In the genomic region with DNA sequence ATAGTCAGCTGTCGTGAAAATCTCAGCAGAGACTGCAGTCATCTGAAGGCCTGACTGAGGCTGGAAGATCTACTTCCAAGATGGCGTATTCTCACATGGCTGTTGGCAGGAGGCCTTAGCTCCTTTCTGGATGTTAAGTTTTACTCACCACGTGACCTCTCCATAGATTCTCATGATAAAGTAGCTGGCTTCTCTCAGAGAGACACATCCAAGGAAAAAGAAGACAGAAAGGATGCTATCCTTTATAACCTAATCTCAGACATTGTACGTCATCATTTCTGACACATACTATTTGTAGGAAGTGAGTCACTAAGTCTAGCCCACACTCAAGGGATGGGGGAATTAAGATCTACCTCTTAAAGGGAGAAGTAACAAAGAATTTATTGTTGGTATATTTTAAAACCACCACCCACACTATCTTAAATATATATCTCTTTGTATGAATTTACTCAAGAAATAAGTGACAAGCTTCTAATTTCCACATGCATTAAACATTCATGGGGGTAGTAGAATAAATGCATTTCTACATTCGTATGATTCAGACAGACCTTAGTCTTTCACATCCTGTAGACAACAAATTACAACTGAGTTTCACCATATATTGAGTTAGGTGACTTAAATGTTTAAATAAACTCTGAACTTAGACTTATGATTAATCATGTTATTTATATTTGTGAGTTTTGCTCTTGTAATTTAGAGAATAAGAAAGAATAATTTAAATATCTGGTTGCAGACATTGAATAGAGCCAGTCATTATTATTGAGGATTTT, we compare ENCODE assay signal across 19 cellular contexts.
A peak's percentile ranks its signal among the peaks of the same experiment; 100 is the strongest.
DNase-seq lines count a peak whose midpoint lies in the region; ATAC-seq and TF ChIP-seq lines count a peak whose summit lies in the region.
"Had no signal": no experiment of that assay in that cellular context is flagged by ENCODE, and none has a peak within 500 bp of the region (broad histone marks: within the 10 kb centered on the region; RNA-seq: fewer than 3 reads in every experiment).

No MANE protein-coding gene starts in this region.

- DNase-seq in IMR-90 (peak; percentile 91), fibroblast of pulmonary artery (ENCODE audit: low read depth) (peak; percentile 77), substantia nigra (lab: John Stamatoyannopoulos, UW) (no peak), NCI-H1694 (lab: John Stamatoyannopoulos, UW) (no peak)
- DNase-seq in CD4-positive, alpha-beta T cell: no peak
- DNase-seq: activated effector memory CD4-positive, alpha-beta T cell treated with anti-CD3 and anti-CD28 coated beads, Interleukin-2, amount 50 U/mL, for 16 hours; aorta; esophagus squamous epithelium; left ventricle myocardium inferior; NCI-H2029 treated with DMSO at 0.1 percent for 48 hours; NCI-H526 treated with DMSO at 0.1 percent for 48 hours; stimulated activated CD4-positive, alpha-beta T cell treated with anti-CD3 and anti-CD28 coated beads, Interleukin-12 subunit alpha, Interleukin-12 subunit beta, amount 100 ng/mL, for 4 hours; stimulated activated naive CD8-positive, alpha-beta T cell treated with anti-CD3 and anti-CD28 coated beads, Interleukin-15, amount 100 ng/mL, for 72 hours; T-helper 1 cell; uterus had no signal

- TF ChIP-seq RAD21 in IMR-90 (IDR thresholded peaks at IDR 0.05; ENCODE audit: low read length): no peak

- H3K27me3 Mint-ChIP-seq in activated T-helper 17 cell treated with anti-CD3 and anti-CD28 coated beads, Interleukin-2, amount 50 U/mL, for 72 hours: peaks cover 8% of the 10 kb centered on the region
- H3K27me3 Mint-ChIP-seq in CD4-positive, alpha-beta T cell: peaks cover 5% of the 10 kb centered on the region
- H3K27me3 Mint-ChIP-seq: stimulated activated naive CD8-positive, alpha-beta T cell treated with anti-CD3 and anti-CD28 coated beads, Interleukin-15, amount 100 ng/mL, for 72 hours had no signal

- no peaks in the 10 kb centered on the region for H3K36me3 Mint-ChIP-seq in activated T-helper 17 cell treated with anti-CD3 and anti-CD28 coated beads, Interleukin-2, amount 50 U/mL, for 72 hours (ENCODE audit: low read depth)
- no peaks in the 10 kb centered on the region for H3K36me3 Mint-ChIP-seq in CD4-positive, alpha-beta T cell (ENCODE audit: low read depth)

- no TSS peak for BruUV-seq in IMR-90 (replicated peaks; lab: Mats Ljungman, UMichigan)

- peak overlapping the region; percentile 31; the same call in 1 of the 2 replicates for H3K23ac ChIP-seq in IMR-90 (ENCODE audit: low read depth, low read length)

- H4K91ac ChIP-seq in IMR-90 (ENCODE audit: insufficient read depth, low read depth, low read length): peak overlapping the region; percentile 84; the same call in 1 of the 2 replicates

- H2BK20ac ChIP-seq in IMR-90 (ENCODE audit: low read depth, low read length): peak overlapping the region; percentile 64; the same call in 1 of the 2 replicates

- H3K14ac ChIP-seq in IMR-90 (replicated peaks; ENCODE audit: low read depth, low read length): peak overlapping the region; percentile 78

- peaks cover 3% of the 10 kb centered on the region for H3K9me3 ChIP-seq in IMR-90 (ENCODE audit: control insufficient read depth, insufficient read depth, low read length)
- H3K9me3 ChIP-seq in CD4-positive, alpha-beta T cell (ENCODE audit: control insufficient read depth, low read length): no peaks in the 10 kb centered on the region
- H3K9me3 ChIP-seq: esophagus squamous epithelium, left ventricle myocardium inferior, uterus had no signal

- in situ Hi-C loops in IMR-90 (cut with MboI; ENCODE audit: low sequenced_read_pairs): no loop called here

- H3K27ac Mint-ChIP-seq in activated T-helper 17 cell treated with anti-CD3 and anti-CD28 coated beads, Interleukin-2, amount 50 U/mL, for 72 hours: no peak overlapping the region
- H3K27ac Mint-ChIP-seq in CD4-positive, alpha-beta T cell: no peak overlapping the region
- H3K27ac Mint-ChIP-seq: stimulated activated naive CD8-positive, alpha-beta T cell treated with anti-CD3 and anti-CD28 coated beads, Interleukin-15, amount 100 ng/mL, for 72 hours had no signal

- H4K20me1 ChIP-seq in IMR-90 (ENCODE audit: insufficient read depth, low read length): no peaks in the 10 kb centered on the region

- H3K4me1 Mint-ChIP-seq in activated T-helper 17 cell treated with anti-CD3 and anti-CD28 coated beads, Interleukin-2, amount 50 U/mL, for 72 hours: no peaks in the 10 kb centered on the region
- no peaks in the 10 kb centered on the region for H3K4me1 Mint-ChIP-seq in CD4-positive, alpha-beta T cell (ENCODE audit: low read depth)
- H3K4me1 Mint-ChIP-seq: stimulated activated naive CD8-positive, alpha-beta T cell treated with anti-CD3 and anti-CD28 coated beads, Interleukin-15, amount 100 ng/mL, for 72 hours had no signal

- H2AFZ ChIP-seq in ACC112 (ENCODE audit: low read length, unreplicated experiment) (peak overlapping the region; percentile 58), IMR-90 (replicated peaks; ENCODE audit: low read length, poor library complexity) (peak overlapping the region; percentile 83)

- H3K27me3 ChIP-seq in ACC112 (ENCODE audit: insufficient read depth, low read length) (no peaks in the 10 kb centered on the region), IMR-90 (ENCODE audit: control insufficient read depth, insufficient read depth, low read length) (no peaks in the 10 kb centered on the region)
- H3K27me3 ChIP-seq in CD4-positive, alpha-beta T cell (ENCODE audit: control insufficient read depth, insufficient read depth, low read length): no peaks in the 10 kb centered on the region
- H3K27me3 ChIP-seq: esophagus squamous epithelium, uterus had no signal

- H3K79me1 ChIP-seq in IMR-90 (ENCODE audit: low read depth in 1 of 2, low read length in 2 of 2): no peaks in the 10 kb centered on the region

- peak; percentile 32; the same call in 1 of the 2 replicates for TF ChIP-seq POLR2A in IMR-90 (IDR thresholded peaks at IDR 0.05; ENCODE audit: low read depth, low read length)

- H3K79me2 ChIP-seq in ACC112 (ENCODE audit: control insufficient read depth, insufficient read depth, low read length, unreplicated experiment): no peaks in the 10 kb centered on the region

- H2BK120ac ChIP-seq in IMR-90 (ENCODE audit: low read depth, low read length): peak overlapping the region; percentile 95

- H2BK15ac ChIP-seq in IMR-90 (ENCODE audit: low read depth, low read length): peak overlapping the region; percentile 97

- H2AK9ac ChIP-seq in IMR-90 (replicated peaks; ENCODE audit: low read depth, low read length, poor library complexity): no peak overlapping the region

- no peaks in the 10 kb centered on the region for H3K9me3 Mint-ChIP-seq in activated T-helper 17 cell treated with anti-CD3 and anti-CD28 coated beads, Interleukin-2, amount 50 U/mL, for 72 hours
- peaks cover 6% of the 10 kb centered on the region for H3K9me3 Mint-ChIP-seq in CD4-positive, alpha-beta T cell

- H2BK5ac ChIP-seq in IMR-90 (ENCODE audit: low read depth, low read length, poor library complexity, severe bottlenecking): peak overlapping the region; percentile 94

- intact Hi-C loops in IMR-90 (cut with micrococcal nuclease): no loop called here
- intact Hi-C loops in CD4-positive, alpha-beta T cell (cut with DNase I, micrococcal nuclease): no loop called here

- TF ChIP-seq CTCF in IMR-90 (conservative IDR thresholded peaks at IDR 0.05; ENCODE audit: low read depth, low read length): no peak
- no peak for TF ChIP-seq CTCF in fibroblast of pulmonary artery (IDR thresholded peaks at IDR 0.05; ENCODE audit: low read length, missing control alignments)
- no peak for TF ChIP-seq CTCF in CD4-positive, alpha-beta T cell (IDR thresholded peaks at IDR 0.05)

- POLR2A ChIA-PET in IMR-90 (lab: Charles Lee; ENCODE audit: unreplicated experiment): no interaction called here
- POLR2A ChIA-PET in CD4-positive, alpha-beta T cell (lab: Charles Lee): no interaction called here

- 0 out of 2 replicates have a peak, but pooled peaks cover 5% of the 10 kb centered on the region for H3K9me1 ChIP-seq in IMR-90 (ENCODE audit: insufficient read depth, low read length)

- H3K9ac ChIP-seq in IMR-90 (ENCODE audit: low read depth, low read length): no peak overlapping the region

- CTCF ChIA-PET in IMR-90 (lab: Yijun Ruan, JAX): no interaction called here
- CTCF ChIA-PET in CD4-positive, alpha-beta T cell (lab: Charles Lee): no interaction called here

- peak overlapping the region; percentile 89 for H3K18ac ChIP-seq in IMR-90 (ENCODE audit: low read depth, low read length)

- no peaks in the 10 kb centered on the region for H3K36me3 ChIP-seq in ACC112 (ENCODE audit: insufficient read depth, low read length)
- no peaks in the 10 kb centered on the region for H3K36me3 ChIP-seq in IMR-90 (ENCODE audit: control insufficient read depth, insufficient read depth, low read length)
- H3K36me3 ChIP-seq: esophagus squamous epithelium, left ventricle myocardium inferior, uterus had no signal

- dilution Hi-C loops in IMR-90 (cut with HindIII; ENCODE audit: low sequenced_read_pairs, unreplicated experiment): no loop called here

- H3K4me2 ChIP-seq in IMR-90 (ENCODE audit: low read depth, low read length): no peak overlapping the region

- peak overlapping the region; percentile 93 for H3K27ac ChIP-seq in ACC112 (ENCODE audit: low read depth, low read length)
- H3K27ac ChIP-seq in IMR-90 (ENCODE audit: insufficient read depth, low read length): peak overlapping the region; percentile 78
- no peak overlapping the region for H3K27ac ChIP-seq in substantia nigra (ENCODE audit: low read depth, low read length, poor library complexity, severe bottlenecking)
- no peak overlapping the region for H3K27ac ChIP-seq in CD4-positive, alpha-beta T cell (ENCODE audit: low read depth, low read length)
- H3K27ac ChIP-seq: esophagus squamous epithelium, HL-60, left ventricle myocardium inferior, uterus had no signal

- ATAC-seq in IMR-90 (ENCODE audit: low read depth) (peak; percentile 53; the same call in 1 of the 2 replicates), HG03097 (IDR thresholded peaks at IDR 0.05; ENCODE audit: low FRiP score, unreplicated experiment) (no peak)
- ATAC-seq in activated T-helper 17 cell treated with anti-CD3 and anti-CD28 coated beads, Interleukin-2, amount 50 U/mL, for 72 hours (replicated peaks): peak; percentile 65
- ATAC-seq in CD4-positive, alpha-beta T cell (ENCODE audit: poor library complexity): no peak
- ATAC-seq: stimulated activated naive CD8-positive, alpha-beta T cell treated with anti-CD3 and anti-CD28 coated beads, Interleukin-15, amount 100 ng/mL, for 72 hours had no signal

- H3K4me3 ChIP-seq in ACC112 (ENCODE audit: low read depth, low read length) (0 out of 2 replicates have a peak overlapping the region, but pooled peaks have one; percentile 0), IMR-90 (ENCODE audit: insufficient read depth, low read depth, low read length) (no peak overlapping the region), fibroblast of pulmonary artery (replicated peaks; ENCODE audit: low read depth, low read length) (no peak overlapping the region)
- H3K4me3 ChIP-seq: esophagus squamous epithelium, left ventricle myocardium inferior, uterus had no signal

- H4K8ac ChIP-seq in IMR-90 (ENCODE audit: low read depth in 2 of 2, low read length in 2 of 2): peak overlapping the region; percentile 68 to 95

- H3K4me1 ChIP-seq in ACC112 (ENCODE audit: control insufficient read depth, insufficient read depth, low read length, unreplicated experiment) (peaks cover 25% of the 10 kb centered on the region), IMR-90 (ENCODE audit: control insufficient read depth, insufficient read depth, low read length) (peaks cover 2% of the 10 kb centered on the region; the same call in 1 of the 2 replicates)
- H3K4me1 ChIP-seq: left ventricle myocardium inferior, uterus had no signal

- no peak overlapping the region for H3K4me3 Mint-ChIP-seq in activated T-helper 17 cell treated with anti-CD3 and anti-CD28 coated beads, Interleukin-2, amount 50 U/mL, for 72 hours
- H3K4me3 Mint-ChIP-seq in CD4-positive, alpha-beta T cell: no peak overlapping the region
- H3K4me3 Mint-ChIP-seq: stimulated activated naive CD8-positive, alpha-beta T cell treated with anti-CD3 and anti-CD28 coated beads, Interleukin-15, amount 100 ng/mL, for 72 hours had no signal

- WGBS in IMR-90 (ENCODE audit: extremely low coverage in 2 of 2, insufficient read length in 1 of 2), 2 experiments: 33% methylated on average over 1 of the region's 5 CpGs; no CpG with 5 or more reads in 1 of the 2 experiments

- peak overlapping the region; percentile 74 for H3K4ac ChIP-seq in IMR-90 (ENCODE audit: low read depth, low read length)

- H2AK5ac ChIP-seq in IMR-90 (ENCODE audit: low read depth, low read length): peak overlapping the region; percentile 87

- H3K56ac ChIP-seq in IMR-90 (ENCODE audit: extremely low read depth, insufficient read depth, low read length): no peak overlapping the region

- H4K5ac ChIP-seq in IMR-90 (ENCODE audit: low read depth, low read length): peak overlapping the region; percentile 39; the same call in 1 of the 2 replicates

Comparison
In these comparisons a context has a peak if more than half of its experiments do, and no peak if none do; other contexts are left out.
1. H3K27ac ChIP-seq: peak in ACC112 (single experiment) and IMR-90 (single experiment); none in substantia nigra (single experiment) and CD4-positive, alpha-beta T cell (single experiment).
2. ATAC-seq: peak in IMR-90 (single experiment) and activated T-helper 17 cell treated with anti-CD3 and anti-CD28 coated beads, Interleukin-2, amount 50 U/mL, for 72 hours (single experiment); none in HG03097 (single experiment) and CD4-positive, alpha-beta T cell (single experiment).
3. DNase-seq: peak in IMR-90 (single experiment) and fibroblast of pulmonary artery (single experiment); none in substantia nigra (0 of 49), CD4-positive, alpha-beta T cell (0 of 10) and NCI-H1694 (single experiment).